Comparison of ENCODE assay signal across 14 cellular contexts in the genomic region with DNA sequence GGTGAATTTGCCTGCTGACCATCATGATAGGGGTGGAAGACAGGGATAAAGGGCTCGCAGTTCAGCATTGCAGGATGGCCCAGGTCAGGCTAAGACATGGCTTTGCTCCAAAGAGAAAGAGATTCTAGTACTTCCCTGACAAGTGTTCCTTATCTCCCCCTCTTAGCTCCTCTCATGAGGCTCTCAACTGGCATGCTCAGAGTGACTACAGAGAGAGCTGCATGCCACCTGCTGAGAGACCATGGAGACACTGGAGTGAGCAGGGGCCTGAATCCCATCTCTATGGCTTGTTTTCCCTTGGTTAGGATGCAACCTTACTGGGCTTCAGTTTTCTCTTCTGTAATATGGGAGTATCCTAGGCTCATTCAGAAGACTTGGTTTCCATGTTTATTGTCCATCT.
"Had no signal": no experiment of that assay in that cellular context is flagged by ENCODE, and none has a peak within 500 bp of the region (broad histone marks: within the 10 kb centered on the region; RNA-seq: fewer than 3 reads in every experiment).

No MANE protein-coding gene starts in this region.

- H3K27ac Mint-ChIP-seq: nephron had no signal

- ATAC-seq: effector memory CD8-positive, alpha-beta T cell had no signal

- H3K36me3 Mint-ChIP-seq: brain, immature natural killer cell had no signal

- H3K9me3 Mint-ChIP-seq: brain; effector memory CD8-positive, alpha-beta T cell; immature natural killer cell; nephron had no signal

- H3K4me1 Mint-ChIP-seq: nephron had no signal

- H3K27me3 Mint-ChIP-seq: effector memory CD8-positive, alpha-beta T cell had no signal

- DNase-seq: activated CD4-positive, alpha-beta T cell treated with anti-CD3 and anti-CD28 coated beads, Interleukin-2, amount 50 U/mL, for 1 hour; anterior cingulate cortex; caudate nucleus; effector memory CD8-positive, alpha-beta T cell; immature natural killer cell; kidney glomerular epithelial cell; nucleus accumbens; posterior cingulate gyrus; sigmoid colon; stimulated activated CD4-positive, alpha-beta T cell treated with anti-CD3 and anti-CD28 coated beads, Interleukin-4, amount 100 ng/mL, for 4 hours; stimulated activated naive CD4-positive, alpha-beta T cell treated with Interleukin-2 at 50 U/mL for 16 hours; T-helper 9 cell had no signal

- H3K4me3 Mint-ChIP-seq: brain; effector memory CD8-positive, alpha-beta T cell; immature natural killer cell; nephron had no signal
